ENCODE assay signal across 39 cellular contexts in genomic region chr1:11764519-11764918, GRCh38. TPM values are rescaled to one million over a fixed set of nuclear protein-coding genes. Genes with fewer than 3 reads are reported as not detected.
"Had no signal": no experiment of that assay in that cellular context is flagged by ENCODE, and none has a peak within 500 bp of the region (broad histone marks: within the 10 kb centered on the region; RNA-seq: fewer than 3 reads in every experiment).

No MANE protein-coding gene starts in this region.

- H3K4me1 Mint-ChIP-seq: activated CD4-positive, alpha-beta memory T cell treated with anti-CD3 and anti-CD28 coated beads, Interleukin-2, amount 10 ng/mL, durations not matched to agents 7 days and 5 days; activated CD4-positive, alpha-beta T cell treated with anti-CD3 and anti-CD28 coated beads for 36 hours; activated naive CD8-positive, alpha-beta T cell treated with anti-CD3 and anti-CD28 coated beads, Interleukin-2, amount 10 ng/mL, durations not matched to agents 7 days and 5 days; activated naive CD8-positive, alpha-beta T cell treated with anti-CD3 and anti-CD28 coated beads, Interleukin-2, amount 50 U/mL, for 24 hours; central memory CD8-positive, alpha-beta T cell had no signal

- H3K9me3 ChIP-seq: ascending aorta had no signal

- H3K27ac Mint-ChIP-seq: activated CD4-positive, alpha-beta memory T cell treated with anti-CD3 and anti-CD28 coated beads, Interleukin-2, amount 10 ng/mL, durations not matched to agents 7 days and 5 days; activated CD4-positive, alpha-beta T cell treated with anti-CD3 and anti-CD28 coated beads for 36 hours; activated CD4-positive, alpha-beta T cell treated with anti-CD3 and anti-CD28 coated beads, Interleukin-2, amount 10 ng/mL, durations not matched to agents 7 days and 5 days; activated CD8-positive, alpha-beta memory T cell treated with anti-CD3 and anti-CD28 coated beads, Interleukin-2, amount 10 ng/mL, durations not matched to agents 7 days and 5 days; activated CD8-positive, alpha-beta T cell treated with anti-CD3 and anti-CD28 coated beads, Interleukin-2, amount 10 ng/mL, durations not matched to agents 7 days and 5 days; activated naive CD4-positive, alpha-beta T cell treated with anti-CD3 and anti-CD28 coated beads, Interleukin-2, amount 10 ng/mL, durations not matched to agents 7 days and 5 days; activated naive CD4-positive, alpha-beta T cell treated with anti-CD3 and anti-CD28 coated beads, Interleukin-2, amount 50 U/mL, for 24 hours; activated naive CD8-positive, alpha-beta T cell; activated naive CD8-positive, alpha-beta T cell treated with anti-CD3 and anti-CD28 coated beads, Interleukin-2, amount 10 ng/mL, durations not matched to agents 7 days and 5 days; activated naive CD8-positive, alpha-beta T cell treated with anti-CD3 and anti-CD28 coated beads, Interleukin-2, amount 50 U/mL, for 24 hours; activated T-cell treated with anti-CD3 and anti-CD28 coated beads, Interleukin-2, amount 50 U/mL, for 24 hours; activated T-helper 2 cell treated with anti-CD3 and anti-CD28 coated beads, Interferon-gamma antibody, Interleukin-2, Interleukin-4, amounts not matched to agents 10 μg/mL and 5 μg/mL and 100 μg/mL, durations not matched to agents 14 hours and 24 hours and 36 hours; T-cell; WTC11 had no signal

- H3K36me3 Mint-ChIP-seq: activated CD8-positive, alpha-beta memory T cell treated with anti-CD3 and anti-CD28 coated beads, Interleukin-2, amount 10 ng/mL, durations not matched to agents 7 days and 5 days; activated naive CD4-positive, alpha-beta T cell treated with anti-CD3 and anti-CD28 coated beads, Interleukin-2, amount 10 ng/mL, durations not matched to agents 7 days and 5 days; activated naive CD4-positive, alpha-beta T cell treated with anti-CD3 and anti-CD28 coated beads, Interleukin-2, amount 50 U/mL, for 24 hours; activated naive CD8-positive, alpha-beta T cell; activated naive CD8-positive, alpha-beta T cell treated with anti-CD3 and anti-CD28 coated beads, Interleukin-2, amount 10 ng/mL, durations not matched to agents 7 days and 5 days; brain; T-cell; WTC11 had no signal

- H3K4me3 Mint-ChIP-seq: activated CD4-positive, alpha-beta memory T cell treated with anti-CD3 and anti-CD28 coated beads, Interleukin-2, amount 10 ng/mL, durations not matched to agents 7 days and 5 days; activated CD4-positive, alpha-beta T cell treated with anti-CD3 and anti-CD28 coated beads for 36 hours; activated CD4-positive, alpha-beta T cell treated with anti-CD3 and anti-CD28 coated beads, Interleukin-2, amount 10 ng/mL, durations not matched to agents 7 days and 5 days; activated CD8-positive, alpha-beta memory T cell treated with anti-CD3 and anti-CD28 coated beads, Interleukin-2, amount 10 ng/mL, durations not matched to agents 7 days and 5 days; activated CD8-positive, alpha-beta T cell treated with anti-CD3 and anti-CD28 coated beads, Interleukin-2, amount 10 ng/mL, durations not matched to agents 7 days and 5 days; activated naive CD4-positive, alpha-beta T cell treated with anti-CD3 and anti-CD28 coated beads, Interleukin-2, amount 10 ng/mL, durations not matched to agents 7 days and 5 days; activated naive CD4-positive, alpha-beta T cell treated with anti-CD3 and anti-CD28 coated beads, Interleukin-2, amount 50 U/mL, for 24 hours; activated naive CD8-positive, alpha-beta T cell; activated naive CD8-positive, alpha-beta T cell treated with anti-CD3 and anti-CD28 coated beads, Interleukin-2, amount 10 ng/mL, durations not matched to agents 7 days and 5 days; activated naive CD8-positive, alpha-beta T cell treated with anti-CD3 and anti-CD28 coated beads, Interleukin-2, amount 50 U/mL, for 24 hours; activated T-cell treated with anti-CD3 and anti-CD28 coated beads, Interleukin-2, amount 50 U/mL, for 24 hours; brain; central memory CD8-positive, alpha-beta T cell; T-cell; T-helper 17 cell; WTC11 had no signal

- H3K27ac ChIP-seq: ascending aorta, cardiac muscle cell, VCaP had no signal

- H3K4me3 ChIP-seq: ascending aorta, cardiac muscle cell had no signal

- DNase-seq: activated CD4-positive, alpha-beta memory T cell treated with anti-CD3 and anti-CD28 coated beads, Interleukin-2, amount 10 ng/mL, durations not matched to agents 7 days and 5 days; activated CD4-positive, alpha-beta T cell treated with anti-CD3 and anti-CD28 coated beads for 1 hour; activated CD4-positive, alpha-beta T cell treated with anti-CD3 and anti-CD28 coated beads for 36 hours; activated CD4-positive, alpha-beta T cell treated with anti-CD3 and anti-CD28 coated beads for 48 hours; activated CD4-positive, alpha-beta T cell treated with anti-CD3 and anti-CD28 coated beads, Interleukin-2, amount 10 ng/mL, durations not matched to agents 7 days and 5 days; activated CD4-positive, alpha-beta T cell treated with anti-CD3 and anti-CD28 coated beads, Interleukin-2, amount 50 U/mL, for 48 hours; activated CD4-positive, CD25-positive, alpha-beta regulatory T cell; activated CD8-positive, alpha-beta memory T cell treated with anti-CD3 and anti-CD28 coated beads for 24 hours; activated CD8-positive, alpha-beta memory T cell treated with anti-CD3 and anti-CD28 coated beads, Interleukin-2, amount 10 ng/mL, durations not matched to agents 7 days and 5 days; activated CD8-positive, alpha-beta memory T cell treated with anti-CD3 and anti-CD28 coated beads, Interleukin-2, amount 50 U/mL, for 48 hours; activated CD8-positive, alpha-beta T cell treated with anti-CD3 and anti-CD28 coated beads, Interleukin-2, amount 10 ng/mL, durations not matched to agents 7 days and 5 days; activated effector memory CD4-positive, alpha-beta T cell treated with Interleukin-2 at 50 U/mL for 16 hours; activated gamma-delta T cell; activated naive CD4-positive, alpha-beta T cell; activated naive CD4-positive, alpha-beta T cell treated with anti-CD3 and anti-CD28 coated beads, Interleukin-2, amount 10 ng/mL, durations not matched to agents 7 days and 5 days; activated naive CD8-positive, alpha-beta T cell treated with anti-CD3 and anti-CD28 coated beads, Interleukin-2, amount 10 ng/mL, durations not matched to agents 7 days and 5 days; activated naive CD8-positive, alpha-beta T cell treated with anti-CD3 and anti-CD28 coated beads, Interleukin-2, amount 50 U/mL, for 24 hours; activated T-cell treated with anti-CD3 and anti-CD28 coated beads, Interleukin-2, amount 50 U/mL, for 24 hours; activated T-cell treated with anti-CD3 and anti-CD28 coated beads, Interleukin-2, amount 50 U/mL, for 48 hours; amygdala; anterior cingulate cortex; caudate nucleus; cerebellar nuclear complex; T-cell; T-helper 17 cell; T-helper 9 cell had no signal

- ATAC-seq: activated CD4-positive, alpha-beta T cell treated with anti-CD3 and anti-CD28 coated beads for 36 hours; activated CD4-positive, CD25-positive, alpha-beta regulatory T cell treated with anti-CD3 and anti-CD28 coated beads, Interleukin-2, amount 50 U/mL, for 24 hours; activated CD8-positive, alpha-beta memory T cell treated with anti-CD3 and anti-CD28 coated beads, Interleukin-2, amount 10 ng/mL, durations not matched to agents 7 days and 5 days; activated CD8-positive, alpha-beta T cell treated with anti-CD3 and anti-CD28 coated beads, Interleukin-2, amount 10 ng/mL, durations not matched to agents 7 days and 5 days; activated naive CD8-positive, alpha-beta T cell treated with anti-CD3 and anti-CD28 coated beads, Interleukin-2, amount 50 U/mL, for 24 hours; T-cell; T-helper 17 cell; WTC11 had no signal

- H3K9me3 Mint-ChIP-seq: activated CD4-positive, alpha-beta memory T cell treated with anti-CD3 and anti-CD28 coated beads, Interleukin-2, amount 10 ng/mL, durations not matched to agents 7 days and 5 days; activated CD4-positive, alpha-beta T cell treated with anti-CD3 and anti-CD28 coated beads, Interleukin-2, amount 10 ng/mL, durations not matched to agents 7 days and 5 days; activated naive CD4-positive, alpha-beta T cell treated with anti-CD3 and anti-CD28 coated beads, Interleukin-2, amount 10 ng/mL, durations not matched to agents 7 days and 5 days; activated naive CD4-positive, alpha-beta T cell treated with anti-CD3 and anti-CD28 coated beads, Interleukin-2, amount 50 U/mL, for 24 hours; activated naive CD8-positive, alpha-beta T cell treated with anti-CD3 and anti-CD28 coated beads, Interleukin-2, amount 10 ng/mL, durations not matched to agents 7 days and 5 days; activated naive CD8-positive, alpha-beta T cell treated with anti-CD3 and anti-CD28 coated beads, Interleukin-2, amount 50 U/mL, for 24 hours; activated T-cell treated with anti-CD3 and anti-CD28 coated beads, Interleukin-2, amount 50 U/mL, for 24 hours; activated T-helper 2 cell treated with anti-CD3 and anti-CD28 coated beads, Interferon-gamma antibody, Interleukin-2, Interleukin-4, amounts not matched to agents 10 μg/mL and 5 μg/mL and 100 μg/mL, durations not matched to agents 14 hours and 24 hours and 36 hours; central memory CD8-positive, alpha-beta T cell; T-cell; WTC11 had no signal

- H3K36me3 ChIP-seq: ascending aorta, cardiac muscle cell had no signal

RNA-seq across cellular contexts. Expression of gene C1orf167, which starts 2.5 kb away (rescaled TPM):
- total RNA-seq: activated CD4-positive, alpha-beta T cell treated with anti-CD3 and anti-CD28 coated beads for 36 hours; activated CD4-positive, alpha-beta T cell treated with anti-CD3 and anti-CD28 coated beads, Interleukin-2, amount 10 ng/mL, durations not matched to agents 7 days and 5 days; activated CD8-positive, alpha-beta memory T cell treated with anti-CD3 and anti-CD28 coated beads, Interleukin-2, amount 10 ng/mL, durations not matched to agents 7 days and 5 days; activated CD8-positive, alpha-beta T cell treated with anti-CD3 and anti-CD28 coated beads, Interleukin-2, amount 10 ng/mL, durations not matched to agents 7 days and 5 days; activated naive CD8-positive, alpha-beta T cell treated with anti-CD3 and anti-CD28 coated beads, Interleukin-2, amount 10 ng/mL, durations not matched to agents 7 days and 5 days; activated T-helper 2 cell treated with anti-CD3 and anti-CD28 coated beads, Interferon-gamma antibody, Interleukin-2, Interleukin-4, amounts not matched to agents 10 μg/mL and 5 μg/mL and 100 μg/mL, durations not matched to agents 14 hours and 24 hours and 36 hours; ascending aorta; bronchial epithelial cell; T-cell; T-helper 1 cell treated with Interleukin-12 subunit alpha and Interleukin-12 subunit beta and Interleukin-4 antibody, amounts not matched to agents 30 ng/mL and 1 ng/mL, for 36 hours; T-helper 2 cell treated with Interferon-gamma antibody and Interleukin-4, amounts not matched to agents 100 ng/mL and 5 ng/mL, for 36 hours had no signal
